In genomic region chr19:15453906-15454305, GRCh38 we compare ENCODE assay signal across 29 cellular contexts. TPM values are rescaled to one million over a fixed set of nuclear protein-coding genes. Genes with fewer than 3 reads are reported as not detected.
DNase-seq lines count a peak whose midpoint lies in the region; ATAC-seq, FAIRE-seq and TF ChIP-seq lines count a peak whose summit lies in the region.
"Had no signal": no experiment of that assay in that cellular context is flagged by ENCODE, and none has a peak within 500 bp of the region (broad histone marks: within the 10 kb centered on the region; RNA-seq: fewer than 3 reads in every experiment).

No MANE protein-coding gene starts in this region.

- no peaks in the 10 kb centered on the region for H3K9me3 Mint-ChIP-seq in stimulated activated naive CD8-positive, alpha-beta T cell treated with anti-CD3 and anti-CD28 coated beads, Interleukin-15, Interleukin-2, amounts not matched to agents 100 ng/mL and 50 ng/mL, for 24 hours
- H3K9me3 Mint-ChIP-seq in naive thymus-derived CD8-positive, alpha-beta T cell: peaks cover 0 to 9% (median 0%) of the 10 kb centered on the region in 9 donors
- H3K9me3 Mint-ChIP-seq: endodermal cell had no signal

- H3K27ac Mint-ChIP-seq in stimulated activated naive CD8-positive, alpha-beta T cell treated with anti-CD3 and anti-CD28 coated beads, Interleukin-15, Interleukin-2, amounts not matched to agents 100 ng/mL and 50 ng/mL, for 24 hours: peak overlapping the region; percentile 41
- peak overlapping the region in 8 of 10 donors; percentile 44 to 93 (median 68) for H3K27ac Mint-ChIP-seq in naive thymus-derived CD8-positive, alpha-beta T cell
- H3K27ac Mint-ChIP-seq: endodermal cell had no signal

- peaks cover 18% of the 10 kb centered on the region in 2 experiments for H3K36me3 ChIP-seq in GM12878 (ENCODE audit: control insufficient read depth in 2 of 2, insufficient read depth in 2 of 2, low read length in 1 of 2)
- peaks cover 0 to 14% (median 7%) of the 10 kb centered on the region in 4 donors for H3K36me3 ChIP-seq in upper lobe of left lung
- no peaks in the 10 kb centered on the region for H3K36me3 ChIP-seq in PC-3 (ENCODE audit: low read depth, low read length)
- H3K36me3 ChIP-seq: brain microvascular endothelial cell, sigmoid colon, SJSA1, vagina had no signal

- H3K9ac ChIP-seq in GM12878 (ENCODE audit: control insufficient read depth, insufficient read depth, low read length): no peak overlapping the region
- H3K9ac ChIP-seq in PC-3 (ENCODE audit: low read length): no peak overlapping the region
- H3K9ac ChIP-seq: parathyroid adenoma had no signal

- ATAC-seq in stimulated activated naive CD8-positive, alpha-beta T cell treated with anti-CD3 and anti-CD28 coated beads, Interleukin-15, Interleukin-2, amounts not matched to agents 100 U/mL and 50 U/mL, for 24 hours: no peak
- no peak for ATAC-seq in GM12878
- no peak for ATAC-seq in naive thymus-derived CD8-positive, alpha-beta T cell
- ATAC-seq in GM19023 (IDR thresholded peaks at IDR 0.05; ENCODE audit: unreplicated experiment): no peak
- ATAC-seq in upper lobe of left lung (ENCODE audit: low FRiP score in 2 of 2): no peak
- no peak for ATAC-seq in PC-3
- ATAC-seq: HCT116 had no signal

- H3K79me2 ChIP-seq in GM12878 (ENCODE audit: control insufficient read depth, insufficient read depth, low read length): no peaks in the 10 kb centered on the region
- no peaks in the 10 kb centered on the region for H3K79me2 ChIP-seq in PC-3 (ENCODE audit: low read length)
- H3K79me2 ChIP-seq: parathyroid adenoma had no signal

- in situ Hi-C loops in GM12878 (cut with MboI): no loop called here

- H3K9me3 ChIP-seq in GM12878 (replicated peaks; ENCODE audit: control insufficient read depth, insufficient read depth, low read length) (no peaks in the 10 kb centered on the region; the same call in 2 of the 3 replicates), upper lobe of left lung (no peaks in the 10 kb centered on the region), PC-3 (ENCODE audit: low read length) (no peaks in the 10 kb centered on the region)
- H3K9me3 ChIP-seq: sigmoid colon, vagina had no signal

- H4K20me1 ChIP-seq in GM12878 (ENCODE audit: control insufficient read depth, insufficient read depth) (no peaks in the 10 kb centered on the region), PC-3 (ENCODE audit: low read length) (no peaks in the 10 kb centered on the region)

- POLR2A ChIA-PET in GM12878 (lab: Charles Lee): no interaction called here
- POLR2A ChIA-PET in naive thymus-derived CD8-positive, alpha-beta T cell (lab: Charles Lee): interaction anchor here (0.6 to 1.9 kb wide), 4 partner anchors 9 to 100 kb away, joined by 3 to 12 read pairs (median 4); no protein-coding TSS in a partner anchor
- POLR2A ChIA-PET in PC-3 (lab: Charles Lee; ENCODE audit: unreplicated experiment): no interaction called here

- H3K4me1 ChIP-seq in GM12878 (ENCODE audit: control insufficient read depth, insufficient read depth, low read length) (peaks cover 4% of the 10 kb centered on the region), upper lobe of left lung (peaks cover 6 to 49% (median 20%) of the 10 kb centered on the region in 4 donors), PC-3 (ENCODE audit: insufficient read depth, low read length) (peaks cover 20% of the 10 kb centered on the region; the same call in 1 of the 2 replicates)

- SMC1A ChIA-PET in GM12878 (lab: Charles Lee; ENCODE audit: uncharacterized antibody, unreplicated experiment): no interaction called here

- H3K4me3 ChIP-seq in GM12878: no peak overlapping the region
- H3K4me3 ChIP-seq in upper lobe of left lung: no peak overlapping the region
- no peak overlapping the region for H3K4me3 ChIP-seq in PC-3 (ENCODE audit: low read length)
- H3K4me3 ChIP-seq: SJSA1 had no signal

- intact Hi-C loops in GM12878 (cut with micrococcal nuclease; ENCODE audit: unreplicated experiment): no loop called here
- intact Hi-C loops in PC-3 (cut with micrococcal nuclease): loop anchor here (10.0 kb wide), 1 partner anchor 101 kb away; no protein-coding TSS in a partner anchor

- no peaks in the 10 kb centered on the region for H3F3A ChIP-seq in PC-3 (ENCODE audit: low read length, unreplicated experiment)

- BruUV-seq in GM12878 (replicated peaks; lab: Mats Ljungman, UMichigan): no TSS peak
- BruUV-seq in PC-3 (replicated peaks; lab: Mats Ljungman, UMichigan): no TSS peak

- H3K36me3 Mint-ChIP-seq in stimulated activated naive CD8-positive, alpha-beta T cell treated with anti-CD3 and anti-CD28 coated beads, Interleukin-15, Interleukin-2, amounts not matched to agents 100 ng/mL and 50 ng/mL, for 24 hours (ENCODE audit: low read depth): peaks cover 48% of the 10 kb centered on the region
- peaks cover 0 to 57% (median 20%) of the 10 kb centered on the region in 3 donors for H3K36me3 Mint-ChIP-seq in naive thymus-derived CD8-positive, alpha-beta T cell

- no peak overlapping the region for H3K4me3 Mint-ChIP-seq in stimulated activated naive CD8-positive, alpha-beta T cell treated with anti-CD3 and anti-CD28 coated beads, Interleukin-15, Interleukin-2, amounts not matched to agents 100 ng/mL and 50 ng/mL, for 24 hours
- H3K4me3 Mint-ChIP-seq in naive thymus-derived CD8-positive, alpha-beta T cell: peak overlapping the region in 1 of 10 donors; percentile 26

- H3K27me3 Mint-ChIP-seq in stimulated activated naive CD8-positive, alpha-beta T cell treated with anti-CD3 and anti-CD28 coated beads, Interleukin-15, Interleukin-2, amounts not matched to agents 100 ng/mL and 50 ng/mL, for 24 hours: no peaks in the 10 kb centered on the region
- no peaks in the 10 kb centered on the region for H3K27me3 Mint-ChIP-seq in naive thymus-derived CD8-positive, alpha-beta T cell

- TF ChIP-seq POLR2A in GM12878 (IDR thresholded peaks at IDR 0.05; ENCODE audit: low read depth, low read length) (no peak; the same call in 1 of the 2 replicates), upper lobe of left lung (IDR thresholded peaks at IDR 0.05) (no peak)

- H3K27ac ChIP-seq in GM12878 (ENCODE audit: control insufficient read depth, insufficient read depth) (no peak overlapping the region), upper lobe of left lung (no peak overlapping the region), PC-3 (ENCODE audit: low read length) (no peak overlapping the region)
- H3K27ac ChIP-seq: brain microvascular endothelial cell, parathyroid adenoma, SJSA1, vagina, VCaP had no signal

- no peak overlapping the region for H2AFZ ChIP-seq in GM12878 (ENCODE audit: control insufficient read depth, low read depth, low read length)
- H2AFZ ChIP-seq in PC-3 (ENCODE audit: low read length): no peak overlapping the region

- H3K27me3 ChIP-seq in GM12878 (replicated peaks in 1 of 2; ENCODE audit: control insufficient read depth in 2 of 2, insufficient read depth in 2 of 2, low read length in 1 of 2) (no peaks in the 10 kb centered on the region), upper lobe of left lung (peaks cover 0 to 5% (median 0%) of the 10 kb centered on the region in 4 donors), PC-3 (ENCODE audit: low read length) (peaks cover 16% of the 10 kb centered on the region)
- H3K27me3 ChIP-seq: vagina had no signal

- H3K4me1 Mint-ChIP-seq in stimulated activated naive CD8-positive, alpha-beta T cell treated with anti-CD3 and anti-CD28 coated beads, Interleukin-15, Interleukin-2, amounts not matched to agents 100 ng/mL and 50 ng/mL, for 24 hours (ENCODE audit: low read depth): peaks cover 15% of the 10 kb centered on the region
- H3K4me1 Mint-ChIP-seq in naive thymus-derived CD8-positive, alpha-beta T cell: peaks cover 20 to 43% (median 30%) of the 10 kb centered on the region in 4 donors
- H3K4me1 Mint-ChIP-seq: endodermal cell had no signal

- 0 out of 2 replicates have a peak, but pooled peaks cover 4% of the 10 kb centered on the region for H3K9me2 ChIP-seq in PC-3 (replicated peaks; ENCODE audit: low read length)

- H3K4me2 ChIP-seq in GM12878 (ENCODE audit: control insufficient read depth, insufficient read depth): no peak overlapping the region
- H3K4me2 ChIP-seq in PC-3 (ENCODE audit: low read length): no peak overlapping the region

- TF ChIP-seq CTCF in GM12878 (IDR thresholded peaks at IDR 0.05 in 2 of 3, conservative IDR thresholded peaks at IDR 0.05 in 1 of 3; ENCODE audit: control insufficient read depth in 2 of 3, extremely low read depth in 1 of 3, insufficient read depth in 1 of 3, low read depth in 3 of 3, low read length in 3 of 3) (no peak), upper lobe of left lung (IDR thresholded peaks at IDR 0.05) (no peak), PC-3 (conservative IDR thresholded peaks at IDR 0.05; ENCODE audit: low read depth, low read length) (no peak)

- WGBS in GM12878 (ENCODE audit: insufficient coverage, insufficient replicate concordance, low lambda C conversion rate, missing lambda C conversion rate): 96% methylated on average over 6 of the region's 6 CpGs
- 86% methylated on average over 4 to 6 of the region's 6 CpGs for WGBS in upper lobe of left lung, 2 donors

- TF ChIP-seq EP300 in GM12878 (IDR thresholded peaks at IDR 0.05; ENCODE audit: borderline replicate concordance in 1 of 2, control insufficient read depth in 1 of 2, low read depth in 2 of 2, low read length in 2 of 2) (no peak), upper lobe of left lung (IDR thresholded peaks at IDR 0.05) (no peak)

- FAIRE-seq in GM12878 (lab: Jason Lieb, UNC): no peak
- FAIRE-seq: colon, G401.6, GM18507, RCC 7860 had no signal

- RAD21 ChIA-PET in GM12878 (lab: Charles Lee; ENCODE audit: unreplicated experiment): no interaction called here

- CTCF ChIA-PET in GM12878 (lab: Yijun Ruan, JAX): interaction anchor here (1.1 to 1.5 kb wide), 2 partner anchors 35 to 102 kb away, joined by 4 read pairs; partner anchors contain the start of gene AKAP8L
- CTCF ChIA-PET in PC-3 (lab: Charles Lee): no interaction called here

- no peak for TF ChIP-seq RAD21 in GM12878 (IDR thresholded peaks at IDR 0.05; ENCODE audit: insufficient read depth, low read depth, low read length)

- DNase-seq in stimulated activated naive CD8-positive, alpha-beta T cell treated with anti-CD3 and anti-CD28 coated beads, Interleukin-15, Interleukin-2, amounts not matched to agents 100 U/mL and 50 U/mL, for 24 hours: no peak
- DNase-seq in GM12878 (ENCODE audit: low read depth, low spot score) (no peak), upper lobe of left lung (no peak), PC-3 (no peak)
- DNase-seq in naive thymus-derived CD8-positive, alpha-beta T cell: peak in 1 of 10 donors; percentile 54
- DNase-seq: activated T-cell treated with anti-CD3 and anti-CD28 coated beads for 4 hours; brain microvascular endothelial cell; DMS153; NCI-H1436; NCI-H524; sigmoid colon; stimulated activated CD4-positive, alpha-beta T cell treated with anti-CD3 and anti-CD28 coated beads, Interleukin-15, amount 100 ng/mL, for 24 hours; stimulated activated CD8-positive, alpha-beta memory T cell treated with anti-CD3 and anti-CD28 coated beads, Interleukin-4, amount 100 ng/mL, for 48 hours; substantia nigra; T-helper 2 cell had no signal

RNA-seq across cellular contexts. Expression of gene WIZ, which starts 4.2 kb away (rescaled TPM):
- total RNA-seq in GM12878 (2013; cell fraction: nucleolus; rRNA removed): 17.9 and 18.0 TPM in 2 replicates
- total RNA-seq in GM12878 (2014; rRNA removed) (4.6 and 4.9 TPM in 2 replicates), GM12878 (2014; rRNA removed; fragmentation: Illumina TruSeq; extraction: Trizol) (2.6 and 2.9 TPM in 2 replicates), GM12878 (2021) (23.5 and 26.7 TPM in 2 replicates), upper lobe of left lung (100 to 1,000 TPM in 1 of 6 donors, 10 to 100 TPM in 5; 28.7 to 112 (median 40.8) TPM), PC-3 (2014; rRNA removed) (30.9 and 35.1 TPM in 2 replicates)
- polyA plus RNA-seq in GM12878 (2011; ENCODE audit: low read depth): 2.2 TPM
- polyA plus RNA-seq in GM12878 (2011; rRNA removed) (1.4 and 2.4 TPM in 2 replicates), GM12878 (2014; fragmentation: Illumina TruSeq; extraction: Trizol) (1.4 and 4.5 TPM in 2 replicates), GM12878 (2014; fragmentation: Nextera tagmentation; extraction: Ambion mirVana) (under 1 TPM; 0.10 to 0.18 TPM), GM12878 (2014; rRNA removed) (19.8 and 24.9 TPM in 2 replicates), GM12878 (2016; fragmentation: Nextera tagmentation; extraction: Ambion mirVana) (1 to 10 TPM; 2.0 to 2.6 TPM)
- polyA plus RNA-seq in GM12878 (2011; cell fraction: cytosol; rRNA removed): 3.8 and 6.1 TPM in 2 replicates
- 20.9 and 28.8 TPM in 2 replicates for polyA plus RNA-seq in GM12878 (2011; cell fraction: nucleus; rRNA removed)
- polyA plus RNA-seq in GM12878 (2012): 9.9 and 13.9 TPM in 2 replicates
- 1.1 and 3.7 TPM in 2 replicates for polyA minus RNA-seq in GM12878 (2011; rRNA and poly(A)+ RNA removed)
- 3.6 and 4.6 TPM in 2 replicates for polyA minus RNA-seq in GM12878 (2011; cell fraction: cytosol; rRNA and poly(A)+ RNA removed)
- 3.5 and 10.1 TPM in 2 replicates for polyA minus RNA-seq in GM12878 (2011; cell fraction: nucleus; rRNA and poly(A)+ RNA removed)
- 10 to 100 TPM; 30.3 to 32.6 TPM for total RNA-seq in naive thymus-derived CD8-positive, alpha-beta T cell
- 1 to 10 TPM in 1 of 3 donors, under 1 TPM in 2; 0.57 to 2.0 (median 0.75) TPM for polyA plus RNA-seq in naive thymus-derived CD8-positive, alpha-beta T cell

RNA-seq across cellular contexts. Expression of gene RASAL3, which starts 10.4 kb away (rescaled TPM):
- total RNA-seq in GM12878 (2013; cell fraction: nucleolus; rRNA removed): 25.7 and 51.6 TPM in 2 replicates
- total RNA-seq in GM12878 (2014; rRNA removed): 35.0 and 48.9 TPM in 2 replicates
- total RNA-seq in GM12878 (2014; rRNA removed; fragmentation: Illumina TruSeq; extraction: Trizol): 17.7 and 19.8 TPM in 2 replicates
- total RNA-seq in GM12878 (2021): 78.5 and 81.3 TPM in 2 replicates
- polyA plus RNA-seq in GM12878 (2011; ENCODE audit: low read depth): 14.5 TPM
- polyA plus RNA-seq in GM12878 (2011; rRNA removed): 14.8 and 25.3 TPM in 2 replicates
- 24.2 and 34.9 TPM in 2 replicates for polyA plus RNA-seq in GM12878 (2011; cell fraction: cytosol; rRNA removed)
- 162 and 199 TPM in 2 replicates for polyA plus RNA-seq in GM12878 (2011; cell fraction: nucleus; rRNA removed)
- 46.0 and 47.3 TPM in 2 replicates for polyA plus RNA-seq in GM12878 (2012)
- polyA plus RNA-seq in GM12878 (2014; fragmentation: Illumina TruSeq; extraction: Trizol): 6.6 and 21.1 TPM in 2 replicates
- polyA plus RNA-seq in GM12878 (2014; fragmentation: Nextera tagmentation; extraction: Ambion mirVana): 1 to 10 TPM; 1.7 to 9.4 TPM
- 46.9 and 58.2 TPM in 2 replicates for polyA plus RNA-seq in GM12878 (2014; rRNA removed)
- polyA plus RNA-seq in GM12878 (2016; fragmentation: Nextera tagmentation; extraction: Ambion mirVana): 10 to 100 TPM in 1 of 2 experiments, 1 to 10 TPM in 1; 6.7 to 42.3 TPM
- polyA minus RNA-seq in GM12878 (2011; rRNA and poly(A)+ RNA removed): 30.4 and 38.9 TPM in 2 replicates
- 16.8 and 18.5 TPM in 2 replicates for polyA minus RNA-seq in GM12878 (2011; cell fraction: cytosol; rRNA and poly(A)+ RNA removed)
- polyA minus RNA-seq in GM12878 (2011; cell fraction: nucleus; rRNA and poly(A)+ RNA removed): 21.5 and 29.1 TPM in 2 replicates
- 100 to 1,000 TPM; 218 TPM for total RNA-seq in naive thymus-derived CD8-positive, alpha-beta T cell
- polyA plus RNA-seq in naive thymus-derived CD8-positive, alpha-beta T cell: 100 to 1,000 TPM in 1 of 3 donors, 10 to 100 TPM in 2; 50.5 to 159 (median 98.9) TPM
- total RNA-seq in upper lobe of left lung: 10 to 100 TPM in 5 of 6 donors, 1 to 10 TPM in 1; 7.1 to 48.2 (median 16.7) TPM
- not detected in 2 replicates for total RNA-seq in PC-3 (2014; rRNA removed)
- total RNA-seq: endodermal cell, kidney epithelial cell, SJSA1 had no signal

RNA-seq across cellular contexts. Expression of gene PGLYRP2, which starts 25.4 kb away (rescaled TPM):
- 0.17 and 0.20 TPM in 2 replicates for total RNA-seq in GM12878 (2013; cell fraction: nucleolus; rRNA removed)
- 0.40 and 0.44 TPM in 2 replicates for total RNA-seq in GM12878 (2014; rRNA removed)
- total RNA-seq in GM12878 (2014; rRNA removed; fragmentation: Illumina TruSeq; extraction: Trizol): not detected in 2 replicates
- 0.26 and 0.37 TPM in 2 replicates for total RNA-seq in GM12878 (2021)
- not detected for polyA plus RNA-seq in GM12878 (2011; ENCODE audit: low read depth)
- polyA plus RNA-seq in GM12878 (2011; rRNA removed): 0.09 and 0.48 TPM in 2 replicates
- 0.27 and 0.37 TPM in 2 replicates for polyA plus RNA-seq in GM12878 (2011; cell fraction: cytosol; rRNA removed)
- 0.21 and 0.26 TPM in 2 replicates for polyA plus RNA-seq in GM12878 (2011; cell fraction: nucleus; rRNA removed)
- not detected in 2 replicates for polyA plus RNA-seq in GM12878 (2012)
- polyA plus RNA-seq in GM12878 (2014; fragmentation: Illumina TruSeq; extraction: Trizol): not detected in 2 replicates
- not detected for polyA plus RNA-seq in GM12878 (2014; fragmentation: Nextera tagmentation; extraction: Ambion mirVana)
- 0.15 and 0.60 TPM in 2 replicates for polyA plus RNA-seq in GM12878 (2014; rRNA removed)
- polyA plus RNA-seq in GM12878 (2016; fragmentation: Nextera tagmentation; extraction: Ambion mirVana): under 1 TPM in 1 of 2 experiments, not detected in 1; 0.16 TPM
- polyA minus RNA-seq in GM12878 (2011; rRNA and poly(A)+ RNA removed): 0.59 and 1.4 TPM in 2 replicates
- polyA minus RNA-seq in GM12878 (2011; cell fraction: cytosol; rRNA and poly(A)+ RNA removed): not detected in 2 replicates
- polyA minus RNA-seq in GM12878 (2011; cell fraction: nucleus; rRNA and poly(A)+ RNA removed): 0.12 and 0.29 TPM in 2 replicates
- under 1 TPM; 0.69 to 0.70 TPM for total RNA-seq in naive thymus-derived CD8-positive, alpha-beta T cell
- under 1 TPM; 0.37 to 0.72 (median 0.42) TPM for polyA plus RNA-seq in naive thymus-derived CD8-positive, alpha-beta T cell
- total RNA-seq in upper lobe of left lung: not detected
- total RNA-seq in PC-3 (2014; rRNA removed): not detected in 2 replicates
- total RNA-seq: endodermal cell, kidney epithelial cell, lung microvascular endothelial cell, sigmoid colon, SJSA1, vagina had no signal

RNA-seq across cellular contexts. Expression of gene AKAP8L, which starts 35.1 kb away (rescaled TPM):
- 224 and 248 TPM in 2 replicates for total RNA-seq in GM12878 (2013; cell fraction: nucleolus; rRNA removed)
- 59.8 and 64.3 TPM in 2 replicates for total RNA-seq in GM12878 (2014; rRNA removed)
- total RNA-seq in GM12878 (2014; rRNA removed; fragmentation: Illumina TruSeq; extraction: Trizol): 36.7 and 39.4 TPM in 2 replicates
- total RNA-seq in GM12878 (2021): 60.3 and 60.5 TPM in 2 replicates
- polyA plus RNA-seq in GM12878 (2011; ENCODE audit: low read depth): 36.9 TPM
- polyA plus RNA-seq in GM12878 (2011; rRNA removed): 29.6 and 42.3 TPM in 2 replicates
- 31.0 and 36.5 TPM in 2 replicates for polyA plus RNA-seq in GM12878 (2011; cell fraction: cytosol; rRNA removed)
- polyA plus RNA-seq in GM12878 (2011; cell fraction: nucleus; rRNA removed): 443 and 591 TPM in 2 replicates
- 40.3 and 43.0 TPM in 2 replicates for polyA plus RNA-seq in GM12878 (2012)
- 35.1 and 47.3 TPM in 2 replicates for polyA plus RNA-seq in GM12878 (2014; fragmentation: Illumina TruSeq; extraction: Trizol)
- 1 to 10 TPM in 1 of 2 experiments, under 1 TPM in 1; 0.66 to 3.8 TPM for polyA plus RNA-seq in GM12878 (2014; fragmentation: Nextera tagmentation; extraction: Ambion mirVana)
- polyA plus RNA-seq in GM12878 (2014; rRNA removed): 63.6 and 67.0 TPM in 2 replicates
- 10 to 100 TPM; 25.8 to 40.6 TPM for polyA plus RNA-seq in GM12878 (2016; fragmentation: Nextera tagmentation; extraction: Ambion mirVana)
- 57.6 and 57.9 TPM in 2 replicates for polyA minus RNA-seq in GM12878 (2011; rRNA and poly(A)+ RNA removed)
- polyA minus RNA-seq in GM12878 (2011; cell fraction: cytosol; rRNA and poly(A)+ RNA removed): 15.5 and 16.3 TPM in 2 replicates
- polyA minus RNA-seq in GM12878 (2011; cell fraction: nucleus; rRNA and poly(A)+ RNA removed): 60.4 and 102 TPM in 2 replicates
- total RNA-seq in naive thymus-derived CD8-positive, alpha-beta T cell: 100 to 1,000 TPM; 231 to 232 TPM
- polyA plus RNA-seq in naive thymus-derived CD8-positive, alpha-beta T cell: 10 to 100 TPM; 38.7 to 80.7 (median 40.6) TPM
- total RNA-seq in upper lobe of left lung: 100 to 1,000 TPM in 2 of 6 donors, 10 to 100 TPM in 4; 79.8 to 476 (median 91.2) TPM
- 97.9 and 137 TPM in 2 replicates for total RNA-seq in PC-3 (2014; rRNA removed)

RNA-seq across cellular contexts. Expression of gene CYP4F22, which starts 54.4 kb away (rescaled TPM):
- not detected in 2 replicates for total RNA-seq in GM12878 (2013; cell fraction: nucleolus; rRNA removed)
- total RNA-seq in GM12878 (2014; rRNA removed): not detected in 2 replicates
- not detected in 2 replicates for total RNA-seq in GM12878 (2014; rRNA removed; fragmentation: Illumina TruSeq; extraction: Trizol)
- not detected in 2 replicates for total RNA-seq in GM12878 (2021)
- not detected for polyA plus RNA-seq in GM12878 (2011; ENCODE audit: low read depth)
- polyA plus RNA-seq in GM12878 (2011; rRNA removed): not detected in 2 replicates
- polyA plus RNA-seq in GM12878 (2011; cell fraction: cytosol; rRNA removed): not detected in 2 replicates
- polyA plus RNA-seq in GM12878 (2011; cell fraction: nucleus; rRNA removed): not detected in 2 replicates
- polyA plus RNA-seq in GM12878 (2012): not detected in 2 replicates
- polyA plus RNA-seq in GM12878 (2014; fragmentation: Illumina TruSeq; extraction: Trizol): not detected in 2 replicates
- not detected for polyA plus RNA-seq in GM12878 (2014; fragmentation: Nextera tagmentation; extraction: Ambion mirVana)
- 0.03 TPM in 1 of 2 replicates, not detected in the other for polyA plus RNA-seq in GM12878 (2014; rRNA removed)
- not detected for polyA plus RNA-seq in GM12878 (2016; fragmentation: Nextera tagmentation; extraction: Ambion mirVana)
- 0.10 TPM in 1 of 2 replicates, not detected in the other for polyA minus RNA-seq in GM12878 (2011; rRNA and poly(A)+ RNA removed)
- not detected in 2 replicates for polyA minus RNA-seq in GM12878 (2011; cell fraction: cytosol; rRNA and poly(A)+ RNA removed)
- polyA minus RNA-seq in GM12878 (2011; cell fraction: nucleus; rRNA and poly(A)+ RNA removed): not detected in 2 replicates
- total RNA-seq in naive thymus-derived CD8-positive, alpha-beta T cell: under 1 TPM; 0.36 to 0.68 TPM
- 1 to 10 TPM in 2 of 3 donors, under 1 TPM in 1; 0.67 to 1.7 (median 1.4) TPM for polyA plus RNA-seq in naive thymus-derived CD8-positive, alpha-beta T cell
- total RNA-seq in upper lobe of left lung: 1 to 10 TPM in 1 of 6 donors, under 1 TPM in 4, not detected in 1; 0.11 to 3.1 (median 0.20) TPM
- 0.07 TPM in 1 of 2 replicates, not detected in the other for total RNA-seq in PC-3 (2014; rRNA removed)
- total RNA-seq: endodermal cell, kidney epithelial cell, lung microvascular endothelial cell, sigmoid colon, SJSA1 had no signal
